In the genomic region with DNA sequence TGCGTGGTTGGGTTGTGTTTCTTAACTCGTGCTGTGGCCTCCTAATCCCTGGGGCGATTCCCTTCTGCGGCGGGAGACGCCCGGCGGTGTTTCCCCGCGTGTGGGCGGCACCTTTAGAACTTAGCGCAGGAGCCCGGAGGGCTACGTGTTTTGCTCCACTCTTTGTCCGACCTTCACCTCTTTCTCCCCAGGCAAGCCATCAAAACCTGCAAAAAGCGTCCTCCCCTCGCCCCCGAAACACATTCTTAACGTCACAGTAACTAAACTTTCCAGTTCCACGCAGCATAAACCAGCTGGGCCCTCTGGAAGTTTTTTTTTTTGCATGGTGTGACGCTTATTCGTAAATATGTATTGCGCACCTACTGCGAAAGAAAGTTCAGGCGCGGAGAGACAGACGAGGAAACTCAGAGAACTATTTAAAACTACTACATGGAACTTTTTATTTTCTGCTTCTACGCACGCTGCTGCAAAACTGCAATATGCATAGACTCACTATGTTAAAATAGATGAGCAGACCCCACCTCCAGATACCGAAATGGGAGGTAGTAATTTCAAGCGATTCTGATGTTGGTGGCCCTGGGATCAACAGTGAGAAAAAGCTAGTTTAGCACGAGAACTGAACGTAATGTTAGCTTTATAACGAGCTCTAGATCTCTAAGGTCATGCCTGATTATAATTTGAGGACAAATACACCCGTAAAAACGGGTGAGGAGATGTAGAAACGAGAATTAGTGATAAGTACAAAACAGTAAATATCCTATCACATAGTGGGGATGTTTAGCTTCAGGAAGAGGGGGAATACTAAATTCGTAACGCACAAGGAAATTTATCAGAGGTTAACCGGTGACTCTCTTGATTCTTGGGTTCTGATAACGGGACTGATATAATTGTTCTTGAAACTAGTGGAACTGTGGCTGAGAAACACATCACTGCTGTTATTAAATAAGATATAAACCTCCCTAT, we compare ENCODE assay signal across 8 cellular contexts. TPM values are rescaled to one million over a fixed set of nuclear protein-coding genes. Genes with fewer than 3 reads are reported as not detected.
A peak's percentile ranks its signal among the peaks of the same experiment; 100 is the strongest.
DNase-seq lines count a peak whose midpoint lies in the region; ATAC-seq, FAIRE-seq and TF ChIP-seq lines count a peak whose summit lies in the region.

No MANE protein-coding gene starts in this region.

- FAIRE-seq in HepG2 (lab: Jason Lieb, UNC) = no peak

- 1% methylated on average over 36 of the region's 41 CpGs for WGBS in HepG2 (ENCODE audit: low lambda C conversion rate)

- intact Hi-C loops in HepG2 (cut with micrococcal nuclease; ENCODE audit: unreplicated experiment) = loop anchor here (1.0 to 2.0 kb wide), 2 partner anchors 49 to 66 kb away; no protein-coding TSS in a partner anchor

- H4K20me1 ChIP-seq in BLaER1 = peaks cover 38% of the 10 kb centered on the region; the same call in 1 of the 2 replicates
- no peaks in the 10 kb centered on the region for H4K20me1 ChIP-seq in HepG2 (ENCODE audit: insufficient read depth, low read length)

- no peak for TF ChIP-seq RAD21 in HepG2 (CRISPR knock-in tag; IDR thresholded peaks at IDR 0.05)

- H3K27ac ChIP-seq in BLaER1 (peak overlapping the region; percentile 92), caudate nucleus (ENCODE audit: low read depth, low read length) (peak overlapping the region; percentile 69), HepG2 (ENCODE audit: extremely low read length, insufficient read depth, low read length) (peak overlapping the region; percentile 87)

- peaks cover 53% of the 10 kb centered on the region for H3K79me2 ChIP-seq in HepG2 (ENCODE audit: insufficient read depth, low read length)

- no peaks in the 10 kb centered on the region for H3K27me3 ChIP-seq in BLaER1
- no peaks in the 10 kb centered on the region for H3K27me3 ChIP-seq in HepG2 (ENCODE audit: control insufficient read depth in 1 of 2, insufficient read depth in 2 of 2, low read length in 2 of 2)

- ATAC-seq in GM19025 (IDR thresholded peaks at IDR 0.05; ENCODE audit: low read depth, unreplicated experiment) (peak; percentile 27), HG03175 (IDR thresholded peaks at IDR 0.05; ENCODE audit: unreplicated experiment) (peak; percentile 2), HepG2 (peak; percentile 41)

- BruUV-seq in HepG2 (replicated peaks; lab: Mats Ljungman, UMichigan) = TSS peak; percentile 61

- no peak overlapping the region for H2AFZ ChIP-seq in HepG2 (ENCODE audit: low read length)

- no peak for TF ChIP-seq EP300 in HepG2 (IDR thresholded peaks at IDR 0.05; ENCODE audit: low read depth in 2 of 2, low read length in 2 of 2)
- TF ChIP-seq EP300 in HepG2 (CRISPR knock-in tag; IDR thresholded peaks at IDR 0.05; ENCODE audit: borderline replicate concordance) = no peak

- CTCF ChIA-PET in HepG2 (lab: Yijun Ruan, JAX; ENCODE audit: low intra/inter-chr PET ratio, low total read pairs) = no interaction called here

- POLR2A ChIA-PET in HepG2 (lab: Yijun Ruan, JAX) = interaction anchor here (0.9 to 3.8 kb wide), 3 partner anchors 12 to 66 kb away, joined by 3 to 39 read pairs (median 15); no protein-coding TSS in a partner anchor

- H3K4me1 ChIP-seq in BLaER1 (peaks cover 27% of the 10 kb centered on the region), HepG2 (ENCODE audit: insufficient read depth, low read length) (peaks cover 35% of the 10 kb centered on the region)

- H3K4me3 ChIP-seq in BLaER1 (peak overlapping the region; percentile 83), HepG2 (replicated peaks in 1 of 3; ENCODE audit: insufficient read depth in 1 of 3, low read depth in 2 of 3, low read length in 3 of 3) (peak overlapping the region; percentile 86 to 87 (median 86))

- H3K4me2 ChIP-seq in BLaER1 (peak overlapping the region; percentile 83), HepG2 (ENCODE audit: low read depth, low read length) (peak overlapping the region; percentile 98)

- no peaks in the 10 kb centered on the region for H3K9me3 ChIP-seq in BLaER1
- no peaks in the 10 kb centered on the region for H3K9me3 ChIP-seq in HepG2 (ENCODE audit: low read length)

- no peak for TF ChIP-seq POLR2A in HepG2 (IDR thresholded peaks at IDR 0.05; ENCODE audit: insufficient read depth in 1 of 2, low read depth in 2 of 2, low read length in 2 of 2)

- no peak for TF ChIP-seq CTCF in HepG2 (CRISPR knock-in tag; IDR thresholded peaks at IDR 0.05)

- peaks cover 17% of the 10 kb centered on the region for H3K36me3 ChIP-seq in BLaER1
- no peaks in the 10 kb centered on the region; a peak in 1 of 5 replicates for H3K36me3 ChIP-seq in HepG2 (replicated peaks in 1 of 2; ENCODE audit: control insufficient read depth in 1 of 2, insufficient read depth in 2 of 2, low read length in 2 of 2)

- H3K9ac ChIP-seq in BLaER1 (peak overlapping the region; percentile 91), HepG2 (ENCODE audit: insufficient read depth, low read depth, low read length) (peak overlapping the region; percentile 84)

- in situ Hi-C loops in SK-MEL-5 (cut with HindIII; ENCODE audit: low pct_unique_long_range_greater_than_20kb, low sequenced_read_pairs) (no loop called here), HepG2 (cut with HindIII; ENCODE audit: extremely low pct_ligation_motif_present, low pct_unique_long_range_greater_than_20kb) (no loop called here)

- DNase-seq in SK-MEL-5 (ENCODE audit: low read depth, low spot score) = peak; percentile 27
- peak in 7 of 61 donors; percentile 18 to 69 (median 40) for DNase-seq in caudate nucleus (lab: John Stamatoyannopoulos, UW)
- DNase-seq in HepG2 (ENCODE audit: low spot score) = peak; percentile 23
- peak; percentile 37 for DNase-seq in stimulated activated CD8-positive, alpha-beta memory T cell treated with anti-CD3 and anti-CD28 coated beads, Interleukin-15, amount 100 ng/mL, for 24 hours (ENCODE audit: low read depth)
- DNase-seq in NCI-H524 treated with DMSO at 0.1 percent for 48 hours (lab: John Stamatoyannopoulos, UW) = no peak

TF ChIP-seq in HepG2, 621 proteins besides CTCF, POLR2A, EP300 and RAD21 (continues in another document):
- TF ChIP-seq PLSCR1 (CRISPR knock-in tag; IDR thresholded peaks at IDR 0.05; ENCODE audit: borderline replicate concordance) = 0 out of 2 replicates have a peak, but pooled peaks have one; percentile 63
- peak; percentile 68; the same call in 1 of the 2 replicates for TF ChIP-seq AKAP8 (CRISPR knock-in tag; IDR thresholded peaks at IDR 0.05)
- TF ChIP-seq, protein P1, sequence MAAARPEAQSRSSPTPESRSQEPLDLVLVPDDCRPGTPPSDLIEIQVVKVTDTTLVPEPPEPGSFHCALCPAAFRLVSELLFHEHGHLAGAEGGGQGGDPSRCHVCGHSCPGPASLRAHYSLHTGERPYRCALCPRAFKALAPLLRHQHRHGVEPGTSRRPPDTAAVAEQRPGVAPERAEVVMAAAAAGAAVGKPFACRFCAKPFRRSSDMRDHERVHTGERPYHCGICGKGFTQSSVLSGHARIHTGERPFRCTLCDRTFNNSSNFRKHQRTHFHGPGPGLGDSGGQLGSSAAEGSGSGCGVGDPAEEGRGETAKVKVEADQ (CRISPR knock-in tag; IDR thresholded peaks at IDR 0.05; ENCODE audit: borderline replicate concordance) = peak; percentile 68; the same call in 1 of the 2 replicates
- 0 out of 2 replicates have a peak, but pooled peaks have one; percentile 16 for TF ChIP-seq ZNF780A (CRISPR knock-in tag; IDR thresholded peaks at IDR 0.05)
- TF ChIP-seq WIZ (CRISPR knock-in tag; IDR thresholded peaks at IDR 0.05) = 0 out of 2 replicates have a peak, but pooled peaks have one; percentile 50
- TF ChIP-seq ZSCAN31 (CRISPR knock-in tag; IDR thresholded peaks at IDR 0.05; ENCODE audit: low read depth) = 0 out of 2 replicates have a peak, but pooled peaks have one; percentile 5

RNA-seq across cellular contexts. Expression of gene MTR, which starts 0.9 kb away (rescaled TPM):
- total RNA-seq in SK-MEL-5 (2014; rRNA removed; shearing (Covaris generic)) = 27.5 and 28.2 TPM in 2 replicates
- 12.3 and 16.6 TPM in 2 replicates for polyA plus RNA-seq in SK-MEL-5 (2015; cell fraction: cytosol; rRNA removed)
- polyA plus RNA-seq in SK-MEL-5 (2015; cell fraction: nucleus; rRNA removed) = 17.4 and 22.3 TPM in 2 replicates
- total RNA-seq in HepG2 (2016; rRNA removed; fragmentation: Illumina TruSeq; extraction: Trizol) = 36.1 and 51.6 TPM in 2 replicates
- total RNA-seq in HepG2 (2016; cell fraction: cytosol; rRNA removed; fragmentation: Illumina TruSeq; extraction: Trizol; ENCODE audit: low read depth) = 12.0 and 14.3 TPM in 2 replicates
- total RNA-seq in HepG2 (2016; cell fraction: insoluble cytoplasmic fraction; rRNA removed; fragmentation: Illumina TruSeq; extraction: Trizol) = 32.8 and 45.8 TPM in 2 replicates
- 9.2 and 11.7 TPM in 2 replicates for total RNA-seq in HepG2 (2016; cell fraction: membrane; rRNA removed; fragmentation: Illumina TruSeq; extraction: Trizol)
- 34.1 and 35.4 TPM in 2 replicates for total RNA-seq in HepG2 (2016; cell fraction: nucleus; rRNA removed; fragmentation: Illumina TruSeq; extraction: Trizol)
- 14.4 and 16.3 TPM in 2 replicates for polyA plus RNA-seq in HepG2 (2011; rRNA removed)
- 6.7 and 8.5 TPM in 2 replicates for polyA plus RNA-seq in HepG2 (2011; cell fraction: cytosol; rRNA removed)
- 20.7 and 23.7 TPM in 2 replicates for polyA plus RNA-seq in HepG2 (2011; cell fraction: nucleus; rRNA removed)
- polyA plus RNA-seq in HepG2 (2012) = 13.2 and 25.7 TPM in 2 replicates
- polyA plus RNA-seq in HepG2 (2016; cell fraction: cytosol; fragmentation: Illumina TruSeq; extraction: Trizol; ENCODE audit: low read depth) = 0.38 and 0.40 TPM in 2 replicates
- 13.0 and 15.2 TPM in 2 replicates for polyA plus RNA-seq in HepG2 (2016; cell fraction: insoluble cytoplasmic fraction; fragmentation: Illumina TruSeq; extraction: Trizol; ENCODE audit: low read depth)
- polyA plus RNA-seq in HepG2 (2016; cell fraction: membrane; fragmentation: Illumina TruSeq; extraction: Trizol; ENCODE audit: low read depth) = 1.4 and 1.5 TPM in 2 replicates
- 23.5 and 24.6 TPM in 2 replicates for polyA plus RNA-seq in HepG2 (2016; cell fraction: nucleus; fragmentation: Illumina TruSeq; extraction: Trizol; ENCODE audit: insufficient read depth, low read depth)
- polyA minus RNA-seq in HepG2 (2011; rRNA and poly(A)+ RNA removed; ENCODE audit: low replicate concordance) = 22.9 and 26.2 TPM in 2 replicates
- polyA minus RNA-seq in HepG2 (2011; cell fraction: cytosol; rRNA and poly(A)+ RNA removed) = 29.8 and 33.5 TPM in 2 replicates
- 54.3 and 66.4 TPM in 2 replicates for polyA minus RNA-seq in HepG2 (2011; cell fraction: nucleus; rRNA and poly(A)+ RNA removed)
